Comparison of ENCODE assay signal across 8 cellular contexts in genomic region chr1:171740987-171741871, GRCh38. TPM values are rescaled to one million over a fixed set of nuclear protein-coding genes. Genes with fewer than 3 reads are reported as not detected.
DNase-seq lines count a peak whose midpoint lies in the region; ATAC-seq, FAIRE-seq and TF ChIP-seq lines count a peak whose summit lies in the region.

No MANE protein-coding gene starts in this region.

- H3K27me3 ChIP-seq in Peyer's patch: no peaks in the 10 kb centered on the region
- no peaks in the 10 kb centered on the region for H3K27me3 ChIP-seq in gastroesophageal sphincter
- peaks cover 22% of the 10 kb centered on the region for H3K27me3 ChIP-seq in neutrophil

- peak; percentile 27 for DNase-seq in AG10803 (ENCODE audit: low read depth)
- peak; percentile 34 for DNase-seq in HK-2 (ENCODE audit: unreplicated experiment)
- DNase-seq in Peyer's patch: peak; percentile 49 to 68 (median 58)
- DNase-seq in activated gamma-delta T cell treated with anti-CD3 and anti-CD28 coated beads, Interleukin-2, amount 50 U/mL, for 16 hours (ENCODE audit: low read depth): peak; percentile 27
- peak; percentile 58 for DNase-seq in urothelium cell line (ENCODE audit: low spot score)

- TF ChIP-seq POLR2A in Peyer's patch (IDR thresholded peaks at IDR 0.05) (no peak), gastroesophageal sphincter (IDR thresholded peaks at IDR 0.05) (no peak)

- TF ChIP-seq CTCF in AG10803 (conservative IDR thresholded peaks at IDR 0.05; ENCODE audit: low read length) (peak; percentile 24; the same call in 1 of the 2 replicates), Peyer's patch (IDR thresholded peaks at IDR 0.05) (peak in 3 of 6 experiments; percentile 12 to 24 (median 22)), gastroesophageal sphincter (IDR thresholded peaks at IDR 0.05) (peak in 2 of 4 experiments; percentile 40 to 43), neutrophil (IDR thresholded peaks at IDR 0.05) (no peak)

- peak overlapping the region; percentile 76 for H3K4me3 ChIP-seq in AG10803 (ENCODE audit: low read length)
- peak overlapping the region; percentile 72 to 98 (median 78) for H3K4me3 ChIP-seq in Peyer's patch
- H3K4me3 ChIP-seq in gastroesophageal sphincter: peak overlapping the region; percentile 73 to 82
- H3K4me3 ChIP-seq in neutrophil (ENCODE audit: low read depth in 1 of 2, low read length in 1 of 2): peak overlapping the region; percentile 91 to 93

- no peak for FAIRE-seq in urothelium cell line (lab: Jason Lieb, UNC)

- TF ChIP-seq EP300 in gastroesophageal sphincter (IDR thresholded peaks at IDR 0.05): no peak

- no peaks in the 10 kb centered on the region for H3K9me3 ChIP-seq in Peyer's patch
- H3K9me3 ChIP-seq in gastroesophageal sphincter: no peaks in the 10 kb centered on the region
- H3K9me3 ChIP-seq in neutrophil: no peaks in the 10 kb centered on the region

- H3K27ac ChIP-seq in Peyer's patch (peak overlapping the region; percentile 90 to 95 (median 94)), gastroesophageal sphincter (peak overlapping the region; percentile 92 to 97 (median 96)), neutrophil (peak overlapping the region; percentile 87)

- H3K36me3 ChIP-seq in Peyer's patch: peaks cover 0 to 20% (median 0%) of the 10 kb centered on the region in 3 donors
- H3K36me3 ChIP-seq in gastroesophageal sphincter: peaks cover 0 to 24% of the 10 kb centered on the region in 2 donors
- peaks cover 10% of the 10 kb centered on the region for H3K36me3 ChIP-seq in neutrophil

- ATAC-seq in GM19043 (IDR thresholded peaks at IDR 0.05; ENCODE audit: low read depth, unreplicated experiment): peak; percentile 28
- ATAC-seq in gastroesophageal sphincter: peak; percentile 26

- H3K4me1 ChIP-seq in Peyer's patch: peaks cover 0 to 17% (median 0%) of the 10 kb centered on the region in 4 donors
- peaks cover 6 to 43% (median 7%) of the 10 kb centered on the region in 3 donors for H3K4me1 ChIP-seq in gastroesophageal sphincter
- peaks cover 26 to 30% of the 10 kb centered on the region in 2 experiments for H3K4me1 ChIP-seq in neutrophil (ENCODE audit: control insufficient read depth in 1 of 2, insufficient read depth in 1 of 2, low read depth in 1 of 2, low read length in 1 of 2)

- WGBS in gastroesophageal sphincter (ENCODE audit: low coverage in 1 of 2), 2 donors: 0 to 2% methylated on average over 18 to 23 of the region's 28 CpGs

RNA-seq across cellular contexts. Expression of gene VAMP4, which starts 0.6 kb away (rescaled TPM):
- total RNA-seq in Peyer's patch (10 to 100 TPM in 2 of 4 donors, 1 to 10 TPM in 2; 8.0 to 12.1 (median 10.3) TPM), gastroesophageal sphincter (10 to 100 TPM; 16.3 to 37.5 (median 20.0) TPM)

RNA-seq across cellular contexts. Expression of gene METTL13, which starts 40.2 kb away (rescaled TPM):
- total RNA-seq in Peyer's patch (10 to 100 TPM; 19.2 to 38.0 (median 28.3) TPM), gastroesophageal sphincter (10 to 100 TPM; 14.1 to 30.4 (median 15.7) TPM)

Comparison
In these comparisons a context has a peak if more than half of its experiments do, and no peak if none do; other contexts are left out.
1. Peak in every context shown above with its lines: DNase-seq, ATAC-seq, H3K4me3 ChIP-seq and H3K27ac ChIP-seq.